19 cellular contexts compared by ENCODE assay signal in the genomic region with DNA sequence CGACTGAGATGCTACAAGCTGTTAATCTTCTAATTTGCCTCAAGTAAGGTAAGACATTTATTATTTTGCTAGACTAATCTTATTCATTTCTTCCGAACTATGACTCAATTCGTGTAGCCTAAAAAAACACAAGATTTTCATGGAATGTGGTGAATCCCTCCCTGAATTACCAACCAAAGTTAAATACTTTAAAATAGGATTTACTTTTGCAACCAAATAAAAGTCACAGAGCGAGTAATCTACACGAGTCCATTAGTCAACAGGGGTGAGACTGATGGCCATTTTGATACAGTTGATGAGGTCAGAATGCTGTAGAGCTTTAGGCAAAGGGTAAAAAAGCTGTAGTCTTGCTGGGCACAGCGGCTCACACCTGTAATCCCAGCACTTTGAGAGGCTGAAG. TPM values are rescaled to one million over a fixed set of nuclear protein-coding genes. Genes with fewer than 3 reads are reported as not detected.
DNase-seq lines count a peak whose midpoint lies in the region; ATAC-seq and TF ChIP-seq lines count a peak whose summit lies in the region.
"Had no signal": no experiment of that assay in that cellular context is flagged by ENCODE, and none has a peak within 500 bp of the region (broad histone marks: within the 10 kb centered on the region; RNA-seq: fewer than 3 reads in every experiment).

No MANE protein-coding gene starts in this region.

- no peak for ATAC-seq in activated T-cell treated with anti-CD3 and anti-CD28 coated beads, Interleukin-2, amount 50 U/mL, for 72 hours (replicated peaks in 1 of 2)
- ATAC-seq in GM19463 (IDR thresholded peaks at IDR 0.05; ENCODE audit: unreplicated experiment) (no peak), left colon (no peak)
- ATAC-seq: HepG2 had no signal

- no peaks in the 10 kb centered on the region for H3K27me3 Mint-ChIP-seq in activated T-cell treated with anti-CD3 and anti-CD28 coated beads, Interleukin-2, amount 50 U/mL, for 72 hours (ENCODE audit: low read depth)
- H3K27me3 Mint-ChIP-seq: CD8-positive, alpha-beta memory T cell had no signal

- H3K4me3 Mint-ChIP-seq in activated T-cell treated with anti-CD3 and anti-CD28 coated beads, Interleukin-2, amount 50 U/mL, for 72 hours, result no peak overlapping the region
- H3K4me3 Mint-ChIP-seq: CD8-positive, alpha-beta memory T cell; H9; T-helper 1 cell treated with Interleukin-12 subunit alpha and Interleukin-12 subunit beta and Interleukin-4 antibody, amounts not matched to agents 30 μg/mL and 1 μg/mL, for 36 hours had no signal

- H3K27ac Mint-ChIP-seq in activated T-cell treated with anti-CD3 and anti-CD28 coated beads, Interleukin-2, amount 50 U/mL, for 72 hours, result no peak overlapping the region
- H3K27ac Mint-ChIP-seq: CD8-positive, alpha-beta memory T cell; H9; T-helper 1 cell treated with Interleukin-12 subunit alpha and Interleukin-12 subunit beta and Interleukin-4 antibody, amounts not matched to agents 30 μg/mL and 1 μg/mL, for 36 hours had no signal

- no peaks in the 10 kb centered on the region for H3K4me1 Mint-ChIP-seq in activated T-cell treated with anti-CD3 and anti-CD28 coated beads, Interleukin-2, amount 50 U/mL, for 72 hours (ENCODE audit: low read depth)

- no peak overlapping the region for H3K4me3 ChIP-seq in retinal pigment epithelial cell (ENCODE audit: low read length)

- H3K9me3 Mint-ChIP-seq in activated T-cell treated with anti-CD3 and anti-CD28 coated beads, Interleukin-2, amount 50 U/mL, for 72 hours, result peaks cover 13 to 16% of the 10 kb centered on the region in 2 donors

- DNase-seq in EH (ENCODE audit: low read depth) (peak; percentile 68), LHCN-M2 (ENCODE audit: low read depth) (peak; percentile 45), amniotic epithelial cell (ENCODE audit: low read depth) (peak; percentile 49), retinal pigment epithelial cell (ENCODE audit: low read depth) (peak; percentile 72), left colon (no peak)
- DNase-seq in activated T-cell treated with anti-CD3 and anti-CD28 coated beads, Interleukin-2, amount 50 U/mL, for 72 hours, result no peak
- DNase-seq: Calu3; CD8-positive, alpha-beta memory T cell; H9; KBM-7; NCI-H1105 treated with DMSO at 0.1 percent for 48 hours; NCI-H2029 treated with DMSO at 0.1 percent for 48 hours; NCI-H446; NCI-H526; Right ventricle myocardium superior had no signal

- intact Hi-C loops in left colon (cut with DNase I, micrococcal nuclease), result no loop called here

- TF ChIP-seq CTCF in retinal pigment epithelial cell (conservative IDR thresholded peaks at IDR 0.05; ENCODE audit: low read depth, low read length), result no peak

- H3K36me3 Mint-ChIP-seq in activated T-cell treated with anti-CD3 and anti-CD28 coated beads, Interleukin-2, amount 50 U/mL, for 72 hours (ENCODE audit: insufficient read depth in 2 of 2), result peaks cover 2 to 4% of the 10 kb centered on the region in 2 donors
- H3K36me3 Mint-ChIP-seq: CD8-positive, alpha-beta memory T cell had no signal

RNA-seq across cellular contexts. Expression of a gene that starts 13.1 kb away (rescaled TPM):
- 16.4 and 23.8 TPM in 2 replicates for total RNA-seq in LHCN-M2 (2014; rRNA removed)
- polyA plus RNA-seq in LHCN-M2 (2012), result 7.3 TPM
- total RNA-seq in activated T-cell treated with anti-CD3 and anti-CD28 coated beads, Interleukin-2, amount 50 U/mL, for 72 hours, result under 1 TPM in 1 of 2 donors, not detected in 1; 0.32 TPM
- 10 to 100 TPM in 1 of 2 donors, 1 to 10 TPM in 1; 3.9 to 19.3 TPM for total RNA-seq in left colon
- total RNA-seq: Calu3, HepG2, HT-29 had no signal
- polyA plus RNA-seq: CD8-positive, alpha-beta memory T cell; HepG2 had no signal

Comparison
In these comparisons a context has a peak if more than half of its experiments do, and no peak if none do; other contexts are left out.
1. DNase-seq: peak in EH (single experiment), LHCN-M2 (single experiment), amniotic epithelial cell (single experiment) and retinal pigment epithelial cell (single experiment); none in activated T-cell treated with anti-CD3 and anti-CD28 coated beads, Interleukin-2, amount 50 U/mL, for 72 hours (0 of 2) and left colon (0 of 2).